8 cellular contexts compared by ENCODE assay signal in genomic region chr6:143510991-143511891, GRCh38. TPM values are rescaled to one million over a fixed set of nuclear protein-coding genes. Genes with fewer than 3 reads are reported as not detected.
DNase-seq lines count a peak whose midpoint lies in the region; TF ChIP-seq lines count a peak whose summit lies in the region.

Gene FUCA2 (minus strand): TSS chr6:143511720. CDS start chr6:143511634, 86 bp downstream.

- H3K4me1 Mint-ChIP-seq in immature natural killer cell = peaks cover 20 to 48% of the 10 kb centered on the region in 2 donors

- 7% methylated on average over 62 of the region's 63 CpGs for WGBS in smooth muscle cell (ENCODE audit: low lambda C conversion rate)

- peak within 1 kb of the TSS; percentile 85 for H3K4me2 ChIP-seq in smooth muscle cell

- H3K27ac ChIP-seq in caudate nucleus (ENCODE audit: low read depth, low read length) = peak within 1 kb of the TSS; percentile 58
- H3K27ac ChIP-seq in smooth muscle cell (ENCODE audit: low read depth) = peak within 1 kb of the TSS; percentile 31

- no peaks in the 10 kb centered on the region for H3K9me3 Mint-ChIP-seq in immature natural killer cell

- TF ChIP-seq CTCF in GM06990 (IDR thresholded peaks at IDR 0.05; ENCODE audit: insufficient read depth, low read length, poor library complexity, severe bottlenecking) (peak; percentile 3), smooth muscle cell (IDR thresholded peaks at IDR 0.05; ENCODE audit: borderline replicate concordance, insufficient read depth, poor library complexity, severe bottlenecking) (no peak)

- no peaks in the 10 kb centered on the region for H3K9me3 ChIP-seq in smooth muscle cell (replicated peaks; ENCODE audit: low read depth)

- DNase-seq in GM06990 (ENCODE audit: extremely low read depth, insufficient read length) (peak; percentile 76), HCEC 1CT (peak; percentile 92), NCI-H1092 treated with DMSO at 0.1 percent for 48 hours (lab: John Stamatoyannopoulos, UW) (peak; percentile 65), caudate nucleus (lab: John Stamatoyannopoulos, UW) (peak in 60 of 61 donors; percentile 42 to 88 (median 75)), immature natural killer cell (peak; percentile 64 to 72 (median 71)), smooth muscle cell (lab: John Stamatoyannopoulos, UW; ENCODE audit: unreplicated experiment) (peak; percentile 48), NAMALWA (ENCODE audit: low spot score) (no peak)
- DNase-seq in activated CD4-positive, CD25-positive, alpha-beta regulatory T cell treated with anti-CD3 and anti-CD28 coated beads, Interleukin-2, amount 50 U/mL, for 16 hours (ENCODE audit: low read depth, low spot score) = peak; percentile 36

- H3K79me2 ChIP-seq in smooth muscle cell (ENCODE audit: low read depth) = peaks cover 8% of the 10 kb centered on the region

- no peaks in the 10 kb centered on the region for H3F3A ChIP-seq in smooth muscle cell (ENCODE audit: low read depth)

- peak within 1 kb of the TSS; percentile 95 for H2AFZ ChIP-seq in smooth muscle cell (ENCODE audit: low read depth)

- H3K9ac ChIP-seq in smooth muscle cell (ENCODE audit: low read depth) = peak within 1 kb of the TSS; percentile 52

- H3K4me1 ChIP-seq in smooth muscle cell (ENCODE audit: low read depth) = peaks cover 4% of the 10 kb centered on the region

- peaks cover 7% of the 10 kb centered on the region for H4K20me1 ChIP-seq in smooth muscle cell (ENCODE audit: low read depth)

- H3K27me3 ChIP-seq in GM06990 (replicated peaks; ENCODE audit: control insufficient read depth, insufficient read depth, low read length) = no peaks in the 10 kb centered on the region
- peaks cover 8% of the 10 kb centered on the region for H3K27me3 ChIP-seq in smooth muscle cell (ENCODE audit: low read depth)

- H3K4me3 ChIP-seq in GM06990 (replicated peaks; ENCODE audit: low read depth, low read length) (peak within 1 kb of the TSS; percentile 79), smooth muscle cell (peak within 1 kb of the TSS; percentile 63)

- peaks cover 4 to 14% (median 4%) of the 10 kb centered on the region in 3 donors for H3K36me3 Mint-ChIP-seq in immature natural killer cell

- H3K4me3 Mint-ChIP-seq in immature natural killer cell = peak within 1 kb of the TSS; percentile 87 to 96 (median 90)

- peaks cover 2 to 11% (median 6%) of the 10 kb centered on the region in 3 donors for H3K27me3 Mint-ChIP-seq in immature natural killer cell (ENCODE audit: low read depth in 3 of 3)

- H3K36me3 ChIP-seq in GM06990 (ENCODE audit: control insufficient read depth, insufficient read depth, low read length) (no peaks in the 10 kb centered on the region; the same call in 1 of the 2 replicates), smooth muscle cell (ENCODE audit: low read depth) (no peaks in the 10 kb centered on the region)

- H3K27ac Mint-ChIP-seq in immature natural killer cell = peak within 1 kb of the TSS; percentile 85 to 92 (median 89)

RNA-seq across cellular contexts. Expression of gene FUCA2, which starts in this region (rescaled TPM):
- polyA plus RNA-seq in immature natural killer cell = 10 to 100 TPM; 31.9 to 51.2 (median 33.3) TPM
- total RNA-seq in smooth muscle cell = 42.7 and 58.8 TPM in 2 replicates
- polyA plus RNA-seq in smooth muscle cell = 75.2 and 82.5 TPM in 2 replicates
